1 cellular context compared by ENCODE assay signal in genomic region chr19:2057484-2058469, GRCh38.
TF ChIP-seq lines count a peak whose summit lies in the region.

No MANE protein-coding gene starts in this region.

TF ChIP-seq in K562, 482 proteins besides CTCF, POLR2A, EP300 and RAD21:
- peak; percentile 52; the same call in 1 of the 2 replicates for TF ChIP-seq NR2C1 (IDR thresholded peaks at IDR 0.05)
- TF ChIP-seq NR2C1 (tag; IDR thresholded peaks at IDR 0.05), result peak; percentile 38
- no peak for TF ChIP-seq ZNF561 (CRISPR knock-in tag; conservative IDR thresholded peaks at IDR 0.05)
- peak; percentile 65; the same call in 1 of the 2 replicates for TF ChIP-seq ZNF583 (CRISPR knock-in tag; IDR thresholded peaks at IDR 0.05)
- peak; percentile 33; the same call in 1 of the 2 replicates for TF ChIP-seq POLR2G (IDR thresholded peaks at IDR 0.05; ENCODE audit: low read depth, low read length)
- TF ChIP-seq TAF7 (tag; IDR thresholded peaks at IDR 0.05), result no peak
- TF ChIP-seq MECOM (CRISPR knock-in tag; IDR thresholded peaks at IDR 0.05), result peak; percentile 7; the same call in 1 of the 2 replicates
- no peak for TF ChIP-seq AFF1 (IDR thresholded peaks at IDR 0.05; ENCODE audit: low read depth in 1 of 2, partially characterized antibody in 2 of 2)
- TF ChIP-seq NFXL1 (CRISPR knock-in tag; IDR thresholded peaks at IDR 0.05), result 0 out of 2 replicates have a peak, but pooled peaks have one; percentile 18
- no peak for TF ChIP-seq HDAC6 (IDR thresholded peaks at IDR 0.05; ENCODE audit: low read depth, low read length)
- TF ChIP-seq ZNF592 (IDR thresholded peaks at IDR 0.05), result peak; percentile 41
- peak; percentile 59 for TF ChIP-seq ZFX (CRISPR knock-in tag; IDR thresholded peaks at IDR 0.05)
- no peak for TF ChIP-seq CLOCK (CRISPR knock-in tag; IDR thresholded peaks at IDR 0.05; ENCODE audit: borderline replicate concordance)
- TF ChIP-seq RBFOX2 (IDR thresholded peaks at IDR 0.05; ENCODE audit: low read depth, low read length), result peak; percentile 32; the same call in 1 of the 2 replicates
- TF ChIP-seq DMBX1 (CRISPR knock-in tag; IDR thresholded peaks at IDR 0.05; ENCODE audit: borderline replicate concordance), result peak; percentile 48; the same call in 1 of the 2 replicates
- peak; percentile 79 for TF ChIP-seq WHSC1 (IDR thresholded peaks at IDR 0.05; ENCODE audit: low read length)
- TF ChIP-seq HCFC1 (IDR thresholded peaks at IDR 0.05; ENCODE audit: low read depth, low read length), result no peak
- TF ChIP-seq SMAD4 (CRISPR knock-in tag; conservative IDR thresholded peaks at IDR 0.05), result peak; percentile 54; the same call in 1 of the 2 replicates
- TF ChIP-seq ID3 (CRISPR knock-in tag; IDR thresholded peaks at IDR 0.05), result no peak
- TF ChIP-seq ID3 (tag; IDR thresholded peaks at IDR 0.05), result peak; percentile 35
- TF ChIP-seq ERF (CRISPR knock-in tag; IDR thresholded peaks at IDR 0.05), result 0 out of 2 replicates have a peak, but pooled peaks have one; percentile 8
- 0 out of 2 replicates have a peak, but pooled peaks have one; percentile 15 for TF ChIP-seq FOXP4 (CRISPR knock-in tag; IDR thresholded peaks at IDR 0.05; ENCODE audit: borderline replicate concordance)
- peak; percentile 62; the same call in 1 of the 2 replicates for TF ChIP-seq ZNF740 (CRISPR knock-in tag; IDR thresholded peaks at IDR 0.05)
- no peak for TF ChIP-seq ZNF740 (tag; IDR thresholded peaks at IDR 0.05)
- TF ChIP-seq NR4A1 (CRISPR knock-in tag; IDR thresholded peaks at IDR 0.05), result no peak
- 0 out of 2 replicates have a peak, but pooled peaks have one; percentile 16 for TF ChIP-seq NR4A1 (tag; IDR thresholded peaks at IDR 0.05)
- 0 out of 2 replicates have a peak, but pooled peaks have one; percentile 44 for TF ChIP-seq ZBTB1 (CRISPR knock-in tag; IDR thresholded peaks at IDR 0.05; ENCODE audit: borderline replicate concordance, low read depth)
- TF ChIP-seq ZNF12 (CRISPR knock-in tag; IDR thresholded peaks at IDR 0.05), result no peak
